Comparison of ENCODE assay signal across 33 cellular contexts in genomic region chr5:73944581-73944980, GRCh38.
"Had no signal": no experiment of that assay in that cellular context is flagged by ENCODE, and none has a peak within 500 bp of the region (broad histone marks: within the 10 kb centered on the region; RNA-seq: fewer than 3 reads in every experiment).

No MANE protein-coding gene starts in this region.

- ATAC-seq: activated CD8-positive, alpha-beta T cell treated with anti-CD3 and anti-CD28 coated beads for 36 hours; activated naive CD4-positive, alpha-beta T cell treated with anti-CD3 and anti-CD28 coated beads, Interleukin-2, amount 50 U/mL, for 72 hours; activated T-cell treated with anti-CD3 and anti-CD28 coated beads, Interleukin-2, amount 50 U/mL, for 4 hours; activated T-cell treated with anti-CD3 and anti-CD28 coated beads, Interleukin-2, amount 50 U/mL, for 72 hours; activated T-helper 17 cell treated with anti-CD3 and anti-CD28 coated beads, Interleukin-2, amount 50 U/mL, for 72 hours; body of pancreas had no signal

- H3K4me3 ChIP-seq: adrenal gland, body of pancreas, breast epithelium had no signal

- DNase-seq: activated B cell treated with CpG ODN at 0.5 μM for 24 hours; activated CD4-positive, alpha-beta memory T cell treated with anti-CD3 and anti-CD28 coated beads for 36 hours; activated CD4-positive, alpha-beta T cell treated with anti-CD3 and anti-CD28 coated beads for 4 hours; activated CD4-positive, alpha-beta T cell treated with anti-CD3 and anti-CD28 coated beads, Interleukin-2, amount 10 ng/mL, durations not matched to agents 24 days and 14 days; activated CD4-positive, alpha-beta T cell treated with anti-CD3 and anti-CD28 coated beads, Interleukin-2, amount 50 U/mL, for 1 hour; activated CD4-positive, alpha-beta T cell treated with anti-CD3 and anti-CD28 coated beads, Interleukin-2, amount 50 U/mL, for 4 hours; activated CD4-positive, CD25-positive, alpha-beta regulatory T cell treated with anti-CD3 and anti-CD28 coated beads, Interleukin-2, amount 50 U/mL, for 72 hours; activated CD8-positive, alpha-beta memory T cell treated with anti-CD3 and anti-CD28 coated beads, Interleukin-2, amount 50 U/mL, for 4 hours; activated CD8-positive, alpha-beta T cell treated with anti-CD3 and anti-CD28 coated beads for 36 hours; activated effector memory CD4-positive, alpha-beta T cell treated with anti-CD3 and anti-CD28 coated beads, Interleukin-2, amount 50 U/mL, for 16 hours; activated gamma-delta T cell treated with Interleukin-2 at 50 U/mL for 16 hours; activated naive CD4-positive, alpha-beta T cell; activated naive CD4-positive, alpha-beta T cell treated with anti-CD3 and anti-CD28 coated beads for 36 hours; activated naive CD4-positive, alpha-beta T cell treated with anti-CD3 and anti-CD28 coated beads, Interleukin-2, amount 50 U/mL, for 16 hours; activated naive CD8-positive, alpha-beta T cell treated with anti-CD3 and anti-CD28 coated beads for 36 hours; activated T-cell treated with anti-CD3 and anti-CD28 coated beads for 4 hours; activated T-cell treated with anti-CD3 and anti-CD28 coated beads, Interleukin-2, amount 50 U/mL, for 1 hour; activated T-cell treated with anti-CD3 and anti-CD28 coated beads, Interleukin-2, amount 50 U/mL, for 4 hours; activated T-cell treated with anti-CD3 and anti-CD28 coated beads, Interleukin-2, amount 50 U/mL, for 72 hours; adrenal gland; amniotic stem cell; aorta; body of pancreas; brain microvascular endothelial cell; central memory CD4-positive, alpha-beta T cell; T-helper 2 cell; T-helper 9 cell had no signal

- H3K9me3 ChIP-seq: adrenal gland, breast epithelium had no signal

- H3K27me3 ChIP-seq: adrenal gland, body of pancreas, brain microvascular endothelial cell, breast epithelium had no signal

- H3K36me3 ChIP-seq: adrenal gland, brain microvascular endothelial cell, breast epithelium had no signal

- H3K4me1 ChIP-seq: adrenal gland, breast epithelium had no signal

- H3K27ac ChIP-seq: adrenal gland, body of pancreas, brain microvascular endothelial cell, VCaP had no signal

- FAIRE-seq: astrocyte, TTC549 had no signal
